ENCODE assay signal across 22 cellular contexts in genomic region chr20:59775221-59776055, GRCh38.
"Had no signal": no experiment of that assay in that cellular context is flagged by ENCODE, and none has a peak within 500 bp of the region (broad histone marks: within the 10 kb centered on the region; RNA-seq: fewer than 3 reads in every experiment).

No MANE protein-coding gene starts in this region.

- H3K27ac Mint-ChIP-seq: activated CD4-positive, alpha-beta memory T cell treated with anti-CD3 and anti-CD28 coated beads, Interleukin-2, amount 10 ng/mL, durations not matched to agents 7 days and 5 days; activated naive CD4-positive, alpha-beta T cell treated with anti-CD3 and anti-CD28 coated beads, Interleukin-2, amount 50 U/mL, for 72 hours; activated T-cell treated with anti-CD3 and anti-CD28 coated beads, Interleukin-2, amount 50 U/mL, for 72 hours; WTC11 had no signal

- FAIRE-seq: astrocyte, kidney, TTC549 had no signal

- H3K9me3 Mint-ChIP-seq: activated CD4-positive, alpha-beta memory T cell treated with anti-CD3 and anti-CD28 coated beads, Interleukin-2, amount 10 ng/mL, durations not matched to agents 7 days and 5 days; activated naive CD4-positive, alpha-beta T cell treated with anti-CD3 and anti-CD28 coated beads, Interleukin-2, amount 50 U/mL, for 72 hours; activated T-cell treated with anti-CD3 and anti-CD28 coated beads, Interleukin-2, amount 50 U/mL, for 72 hours; stimulated activated naive CD8-positive, alpha-beta T cell treated with anti-CD3 and anti-CD28 coated beads, Interleukin-15, amount 100 ng/mL, for 72 hours; WTC11 had no signal

- DNase-seq: activated CD4-positive, alpha-beta memory T cell treated with anti-CD3 and anti-CD28 coated beads, Interleukin-2, amount 10 ng/mL, durations not matched to agents 7 days and 5 days; activated CD4-positive, alpha-beta T cell treated with anti-CD3 and anti-CD28 coated beads for 48 hours; activated gamma-delta T cell treated with Interleukin-2 at 50 U/mL for 16 hours; activated T-cell treated with anti-CD3 and anti-CD28 coated beads, Interleukin-2, amount 50 U/mL, for 72 hours; foreskin keratinocyte; kidney; mammary epithelial cell; stimulated activated CD4-positive, alpha-beta T cell treated with anti-CD3 and anti-CD28 coated beads, Interleukin-4, amount 100 ng/mL, for 1 hour; stimulated activated naive CD8-positive, alpha-beta T cell treated with anti-CD3 and anti-CD28 coated beads, Interleukin-15, amount 100 ng/mL, for 72 hours; testis; upper lobe of right lung had no signal

- H3K36me3 ChIP-seq: adrenal gland, breast epithelium, left lung, prostate gland, right lobe of liver, upper lobe of right lung had no signal

- H3K4me1 ChIP-seq: adrenal gland, breast epithelium, foreskin keratinocyte, left lung, prostate gland, right lobe of liver, testis, upper lobe of right lung had no signal

- H3K9me3 ChIP-seq: adrenal gland, breast epithelium, left lung, prostate gland, right lobe of liver, testis, upper lobe of right lung had no signal

- H3K4me2 ChIP-seq: smooth muscle cell had no signal

- H3K27me3 ChIP-seq: adrenal gland, right lobe of liver, testis, upper lobe of right lung had no signal

- H3K4me3 ChIP-seq: adrenal gland, breast epithelium, left lung, prostate gland, right lobe of liver, smooth muscle cell, testis, upper lobe of right lung had no signal

- H3K4me3 Mint-ChIP-seq: activated CD4-positive, alpha-beta memory T cell treated with anti-CD3 and anti-CD28 coated beads, Interleukin-2, amount 10 ng/mL, durations not matched to agents 7 days and 5 days; activated T-cell treated with anti-CD3 and anti-CD28 coated beads, Interleukin-2, amount 50 U/mL, for 72 hours; stimulated activated naive CD8-positive, alpha-beta T cell treated with anti-CD3 and anti-CD28 coated beads, Interleukin-15, amount 100 ng/mL, for 72 hours; WTC11 had no signal

- H3K36me3 Mint-ChIP-seq: activated naive CD4-positive, alpha-beta T cell treated with anti-CD3 and anti-CD28 coated beads, Interleukin-2, amount 50 U/mL, for 72 hours; WTC11 had no signal

- H3K27ac ChIP-seq: adrenal gland, breast epithelium, epithelial cell of prostate, foreskin keratinocyte, left lung, prostate gland, right lobe of liver, testis, upper lobe of right lung had no signal

- H3K4me1 Mint-ChIP-seq: activated CD4-positive, alpha-beta memory T cell treated with anti-CD3 and anti-CD28 coated beads, Interleukin-2, amount 10 ng/mL, durations not matched to agents 7 days and 5 days; stimulated activated naive CD8-positive, alpha-beta T cell treated with anti-CD3 and anti-CD28 coated beads, Interleukin-15, amount 100 ng/mL, for 72 hours had no signal

- H3K27me3 Mint-ChIP-seq: activated CD4-positive, alpha-beta memory T cell treated with anti-CD3 and anti-CD28 coated beads, Interleukin-2, amount 10 ng/mL, durations not matched to agents 7 days and 5 days had no signal
